Comparison of ENCODE assay signal across 23 cellular contexts in genomic region chr11:71235719-71236118, GRCh38. TPM values are rescaled to one million over a fixed set of nuclear protein-coding genes. Genes with fewer than 3 reads are reported as not detected.
"Had no signal": no experiment of that assay in that cellular context is flagged by ENCODE, and none has a peak within 500 bp of the region (broad histone marks: within the 10 kb centered on the region; RNA-seq: fewer than 3 reads in every experiment).

No MANE protein-coding gene starts in this region.

- DNase-seq: activated CD4-positive, alpha-beta T cell treated with anti-CD3 and anti-CD28 coated beads for 1 hour; activated CD4-positive, alpha-beta T cell treated with anti-CD3 and anti-CD28 coated beads, Interleukin-2, amount 10 ng/mL, durations not matched to agents 7 days and 5 days; activated CD8-positive, alpha-beta T cell treated with anti-CD3 and anti-CD28 coated beads for 36 hours; activated naive CD4-positive, alpha-beta T cell; activated T-cell treated with anti-CD3 and anti-CD28 coated beads, Interleukin-2, amount 50 U/mL, for 4 hours; cortex of kidney; foreskin fibroblast; hippocampal formation; left colon; mesenchymal stem cell; natural killer cell; stimulated activated CD4-positive, alpha-beta T cell treated with anti-CD3 and anti-CD28 coated beads, Interleukin-15, amount 100 ng/mL, for 24 hours; stimulated activated CD4-positive, alpha-beta T cell treated with anti-CD3 and anti-CD28 coated beads, Interleukin-2, amount 100 ng/mL, for 24 hours; stimulated activated naive B cell treated with anti-CD40 and anti-IgM and Interleukin-4, amounts not matched to agents 10 μg/mL and 1 μg/mL and 100 μg/mL, for 72 hours; stomach; T-helper 2 cell had no signal

- H3K4me1 Mint-ChIP-seq: activated CD4-positive, alpha-beta T cell treated with anti-CD3 and anti-CD28 coated beads, Interleukin-2, amount 10 ng/mL, durations not matched to agents 7 days and 5 days; activated T-helper 17 cell treated with anti-CD3 and anti-CD28 coated beads, Interleukin-2, amount 50 U/mL, for 72 hours; natural killer cell had no signal

- H3K27ac Mint-ChIP-seq: activated CD4-positive, alpha-beta T cell treated with anti-CD3 and anti-CD28 coated beads, Interleukin-2, amount 10 ng/mL, durations not matched to agents 7 days and 5 days; activated CD8-positive, alpha-beta T cell treated with anti-CD3 and anti-CD28 coated beads for 36 hours; activated naive CD4-positive, alpha-beta T cell treated with anti-CD3 and anti-CD28 coated beads, Interleukin-2, amount 50 U/mL, for 72 hours; activated T-helper 17 cell treated with anti-CD3 and anti-CD28 coated beads, Interleukin-2, amount 50 U/mL, for 72 hours; natural killer cell; stimulated activated naive B cell treated with anti-CD40 and anti-IgM and Interleukin-4, amounts not matched to agents 10 μg/mL and 1 μg/mL and 100 μg/mL, for 72 hours had no signal

- H3K27me3 Mint-ChIP-seq: activated CD4-positive, alpha-beta T cell treated with anti-CD3 and anti-CD28 coated beads, Interleukin-2, amount 10 ng/mL, durations not matched to agents 7 days and 5 days had no signal

- H3K4me1 ChIP-seq: breast epithelium, tibial nerve had no signal

- ATAC-seq: activated CD8-positive, alpha-beta T cell treated with anti-CD3 and anti-CD28 coated beads for 36 hours; activated naive CD4-positive, alpha-beta T cell treated with anti-CD3 and anti-CD28 coated beads, Interleukin-2, amount 50 U/mL, for 72 hours; activated T-cell treated with anti-CD3 and anti-CD28 coated beads, Interleukin-2, amount 50 U/mL, for 4 hours; activated T-helper 17 cell treated with anti-CD3 and anti-CD28 coated beads, Interleukin-2, amount 50 U/mL, for 72 hours; esophagus mucosa; left colon; natural killer cell; right lobe of liver; stimulated activated naive B cell treated with anti-CD40 and anti-IgM and Interleukin-4, amounts not matched to agents 10 μg/mL and 1 μg/mL and 100 μg/mL, for 72 hours had no signal

- H3K36me3 Mint-ChIP-seq: activated naive CD4-positive, alpha-beta T cell treated with anti-CD3 and anti-CD28 coated beads, Interleukin-2, amount 50 U/mL, for 72 hours; natural killer cell; stimulated activated naive B cell treated with anti-CD40 and anti-IgM and Interleukin-4, amounts not matched to agents 10 μg/mL and 1 μg/mL and 100 μg/mL, for 72 hours had no signal

- H3K36me3 ChIP-seq: breast epithelium, tibial nerve had no signal

- H3K9me3 Mint-ChIP-seq: activated CD4-positive, alpha-beta T cell treated with anti-CD3 and anti-CD28 coated beads, Interleukin-2, amount 10 ng/mL, durations not matched to agents 7 days and 5 days; activated CD8-positive, alpha-beta T cell treated with anti-CD3 and anti-CD28 coated beads for 36 hours; activated naive CD4-positive, alpha-beta T cell treated with anti-CD3 and anti-CD28 coated beads, Interleukin-2, amount 50 U/mL, for 72 hours; activated T-cell treated with anti-CD3 and anti-CD28 coated beads, Interleukin-2, amount 50 U/mL, for 4 hours; activated T-helper 17 cell treated with anti-CD3 and anti-CD28 coated beads, Interleukin-2, amount 50 U/mL, for 72 hours; natural killer cell; stimulated activated naive B cell treated with anti-CD40 and anti-IgM and Interleukin-4, amounts not matched to agents 10 μg/mL and 1 μg/mL and 100 μg/mL, for 72 hours had no signal

- H3K9me3 ChIP-seq: breast epithelium, right lobe of liver, stomach had no signal

- H3K27me3 ChIP-seq: breast epithelium, right lobe of liver, tibial nerve had no signal

- H3K27ac ChIP-seq: breast epithelium, right lobe of liver, stomach, tibial nerve had no signal

- H3K4me3 ChIP-seq: breast epithelium, right lobe of liver, smooth muscle cell, stomach, tibial nerve had no signal

- H3K4me3 Mint-ChIP-seq: activated CD4-positive, alpha-beta T cell treated with anti-CD3 and anti-CD28 coated beads, Interleukin-2, amount 10 ng/mL, durations not matched to agents 7 days and 5 days; activated CD8-positive, alpha-beta T cell treated with anti-CD3 and anti-CD28 coated beads for 36 hours; activated T-cell treated with anti-CD3 and anti-CD28 coated beads, Interleukin-2, amount 50 U/mL, for 4 hours; activated T-helper 17 cell treated with anti-CD3 and anti-CD28 coated beads, Interleukin-2, amount 50 U/mL, for 72 hours; natural killer cell; stimulated activated naive B cell treated with anti-CD40 and anti-IgM and Interleukin-4, amounts not matched to agents 10 μg/mL and 1 μg/mL and 100 μg/mL, for 72 hours had no signal

RNA-seq across cellular contexts. Expression of gene SHANK2, which starts 16.7 kb away (rescaled TPM):
- total RNA-seq: activated CD4-positive, alpha-beta T cell treated with anti-CD3 and anti-CD28 coated beads, Interleukin-2, amount 10 ng/mL, durations not matched to agents 7 days and 5 days; activated CD8-positive, alpha-beta T cell treated with anti-CD3 and anti-CD28 coated beads for 36 hours; activated naive CD4-positive, alpha-beta T cell treated with anti-CD3 and anti-CD28 coated beads, Interleukin-2, amount 50 U/mL, for 72 hours; activated T-helper 17 cell treated with anti-CD3 and anti-CD28 coated beads, Interleukin-2, amount 50 U/mL, for 72 hours had no signal
